36 cellular contexts compared by ENCODE assay signal in the genomic region with DNA sequence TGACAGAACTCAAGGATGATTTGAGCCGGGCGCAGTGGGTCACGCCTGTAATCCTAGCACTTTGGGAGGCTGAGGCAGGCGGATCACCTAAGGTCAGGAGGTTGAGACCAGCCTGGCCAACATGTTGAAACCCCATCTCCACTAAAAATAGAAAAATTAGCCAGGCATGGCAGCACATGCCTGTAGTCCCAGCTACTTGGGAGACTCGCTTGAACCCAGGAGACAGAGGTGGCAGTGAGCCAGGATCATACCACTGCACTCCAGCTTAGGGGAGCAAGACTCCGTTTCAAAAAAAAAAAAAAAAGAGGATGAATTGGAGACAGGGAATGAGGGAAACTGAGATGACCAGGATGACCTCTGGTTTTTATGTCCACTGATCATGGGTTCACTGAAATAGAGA.
"Had no signal": no experiment of that assay in that cellular context is flagged by ENCODE, and none has a peak within 500 bp of the region (broad histone marks: within the 10 kb centered on the region; RNA-seq: fewer than 3 reads in every experiment).

No MANE protein-coding gene starts in this region.

- H3K36me3 ChIP-seq: MG63 had no signal

- DNase-seq: Karpas-422, Kasumi-1, MG63, MM.1S, MV-4-11, NCI-H1048, NCI-H1092, NCI-H1092 treated with DMSO at 0.1 percent for 48 hours, NCI-H1105, NCI-H1105 treated with DMSO at 0.1 percent for 48 hours, NCI-H1417, NCI-H1417 treated with DMSO at 0.1 percent for 48 hours, NCI-H1436, NCI-H1436 treated with DMSO at 0.1 percent for 48 hours, NCI-H146, NCI-H1694, NCI-H1694 treated with DMSO at 0.1 percent for 48 hours, NCI-H187, NCI-H187 treated with DMSO at 0.1 percent for 48 hours, NCI-H1930, NCI-H2029, NCI-H2029 treated with DMSO at 0.1 percent for 48 hours, NCI-H2081, NCI-H2081 treated with DMSO at 0.1 percent for 48 hours, NCI-H2107, NCI-H2227 treated with DMSO at 0.1 percent for 48 hours, NCI-H226, NCI-H345, NCI-H446, NCI-H446 treated with DMSO at 0.1 percent for 48 hours, NCI-H510A, NCI-H510A treated with DMSO at 0.1 percent for 48 hours, NCI-H524, NCI-H524 treated with DMSO at 0.1 percent for 48 hours, NCI-H526 had no signal

- H3K4me2 ChIP-seq: KMS-11 had no signal

- H3K9me3 ChIP-seq: MG63 had no signal

- H3K27ac ChIP-seq: KMS-11 had no signal

- H3K27me3 ChIP-seq: MG63 had no signal

- H3K9ac ChIP-seq: KMS-11 had no signal

- H3K4me3 ChIP-seq: MG63 had no signal
